Comparison of ENCODE assay signal across 31 cellular contexts in genomic region chr18:74226156-74226555, GRCh38.
"Had no signal": no experiment of that assay in that cellular context is flagged by ENCODE, and none has a peak within 500 bp of the region (broad histone marks: within the 10 kb centered on the region; RNA-seq: fewer than 3 reads in every experiment).

No MANE protein-coding gene starts in this region.

- DNase-seq: activated CD4-positive, alpha-beta memory T cell treated with anti-CD3 and anti-CD28 coated beads for 36 hours; activated CD4-positive, alpha-beta T cell treated with anti-CD3 and anti-CD28 coated beads, Interleukin-2, amount 10 ng/mL, durations not matched to agents 24 days and 14 days; activated CD8-positive, alpha-beta memory T cell treated with anti-CD3 and anti-CD28 coated beads, Interleukin-2, amount 50 U/mL, for 4 hours; activated gamma-delta T cell; activated naive CD4-positive, alpha-beta T cell treated with anti-CD3 and anti-CD28 coated beads, Interleukin-2, amount 10 ng/mL, durations not matched to agents 7 days and 5 days; activated T-cell treated with anti-CD3 and anti-CD28 coated beads, Interleukin-2, amount 50 U/mL, for 1 hour; amniotic stem cell; caudate nucleus; endodermal cell; foreskin fibroblast; head of caudate nucleus; hypothalamus; kidney glomerular epithelial cell; left ventricle myocardium inferior; mammary epithelial cell; naive thymus-derived CD8-positive, alpha-beta T cell; nucleus accumbens; right cardiac atrium; stimulated activated CD4-positive, alpha-beta T cell treated with anti-CD3 and anti-CD28 coated beads, Interleukin-12 subunit alpha, Interleukin-12 subunit beta, amount 100 ng/mL, for 4 hours; stimulated activated CD4-positive, alpha-beta T cell treated with anti-CD3 and anti-CD28 coated beads, Interleukin-4, amount 100 ng/mL, for 1 hour; stimulated activated naive CD8-positive, alpha-beta T cell treated with anti-CD3 and anti-CD28 coated beads, Interleukin-15, Interleukin-2, amounts not matched to agents 100 U/mL and 50 U/mL, for 24 hours; T1000; uterus; WERI-Rb-1 had no signal

- FAIRE-seq: astrocyte had no signal

- H2AFZ ChIP-seq: parathyroid adenoma had no signal

- H3K4me3 ChIP-seq: left ventricle myocardium inferior, thoracic aorta, uterus had no signal

- H3K36me3 Mint-ChIP-seq: activated CD4-positive, alpha-beta memory T cell treated with anti-CD3 and anti-CD28 coated beads for 36 hours; activated naive CD4-positive, alpha-beta T cell treated with anti-CD3 and anti-CD28 coated beads, Interleukin-2, amount 10 ng/mL, durations not matched to agents 7 days and 5 days; naive thymus-derived CD8-positive, alpha-beta T cell had no signal

- ATAC-seq: activated CD4-positive, CD25-positive, alpha-beta regulatory T cell treated with anti-CD3 and anti-CD28 coated beads, Interleukin-2, amount 50 U/mL, for 24 hours; esophagus mucosa; naive thymus-derived CD8-positive, alpha-beta T cell; right cardiac atrium; stimulated activated naive CD8-positive, alpha-beta T cell treated with anti-CD3 and anti-CD28 coated beads, Interleukin-15, Interleukin-2, amounts not matched to agents 100 U/mL and 50 U/mL, for 24 hours had no signal

- H3K27ac Mint-ChIP-seq: activated CD4-positive, alpha-beta memory T cell treated with anti-CD3 and anti-CD28 coated beads for 36 hours; activated CD4-positive, alpha-beta T cell treated with anti-CD3 and anti-CD28 coated beads, Interleukin-2, amount 10 ng/mL, durations not matched to agents 24 days and 14 days; activated naive CD4-positive, alpha-beta T cell treated with anti-CD3 and anti-CD28 coated beads, Interleukin-2, amount 10 ng/mL, durations not matched to agents 7 days and 5 days; endodermal cell; naive thymus-derived CD8-positive, alpha-beta T cell; T-helper 1 cell treated with Interleukin-12 subunit alpha and Interleukin-12 subunit beta and Interleukin-4 antibody, amounts not matched to agents 30 μg/mL and 1 μg/mL, for 36 hours had no signal

- H3K4me1 ChIP-seq: left ventricle myocardium inferior, parathyroid adenoma, uterus had no signal

- H3K4me1 Mint-ChIP-seq: activated CD4-positive, alpha-beta T cell treated with anti-CD3 and anti-CD28 coated beads, Interleukin-2, amount 10 ng/mL, durations not matched to agents 24 days and 14 days; activated naive CD4-positive, alpha-beta T cell treated with anti-CD3 and anti-CD28 coated beads, Interleukin-2, amount 10 ng/mL, durations not matched to agents 7 days and 5 days; naive thymus-derived CD8-positive, alpha-beta T cell; neural crest cell had no signal

- H3K36me3 ChIP-seq: left ventricle myocardium inferior, thoracic aorta, uterus, WERI-Rb-1 had no signal

- H3K4me3 Mint-ChIP-seq: activated CD4-positive, alpha-beta memory T cell treated with anti-CD3 and anti-CD28 coated beads for 36 hours; activated CD4-positive, alpha-beta T cell treated with anti-CD3 and anti-CD28 coated beads, Interleukin-2, amount 10 ng/mL, durations not matched to agents 24 days and 14 days; activated naive CD4-positive, alpha-beta T cell treated with anti-CD3 and anti-CD28 coated beads, Interleukin-2, amount 10 ng/mL, durations not matched to agents 7 days and 5 days; endodermal cell; naive thymus-derived CD8-positive, alpha-beta T cell; neural crest cell; T-helper 1 cell treated with Interleukin-12 subunit alpha and Interleukin-12 subunit beta and Interleukin-4 antibody, amounts not matched to agents 30 μg/mL and 1 μg/mL, for 36 hours had no signal

- H3K27ac ChIP-seq: left ventricle myocardium inferior, parathyroid adenoma, thoracic aorta, uterus, WERI-Rb-1 had no signal

- H3K27me3 ChIP-seq: uterus had no signal

- H3K79me2 ChIP-seq: parathyroid adenoma had no signal

- H3K9me3 Mint-ChIP-seq: activated CD4-positive, alpha-beta memory T cell treated with anti-CD3 and anti-CD28 coated beads for 36 hours; activated CD4-positive, alpha-beta T cell treated with anti-CD3 and anti-CD28 coated beads, Interleukin-2, amount 10 ng/mL, durations not matched to agents 24 days and 14 days; activated naive CD4-positive, alpha-beta T cell treated with anti-CD3 and anti-CD28 coated beads, Interleukin-2, amount 10 ng/mL, durations not matched to agents 7 days and 5 days; endodermal cell; naive thymus-derived CD8-positive, alpha-beta T cell; neural crest cell; T-helper 1 cell treated with Interleukin-12 subunit alpha and Interleukin-12 subunit beta and Interleukin-4 antibody, amounts not matched to agents 30 μg/mL and 1 μg/mL, for 36 hours had no signal

- H3K9me3 ChIP-seq: left ventricle myocardium inferior, thoracic aorta, uterus had no signal

- H3K9ac ChIP-seq: parathyroid adenoma had no signal

- H3K27me3 Mint-ChIP-seq: activated naive CD4-positive, alpha-beta T cell treated with anti-CD3 and anti-CD28 coated beads, Interleukin-2, amount 10 ng/mL, durations not matched to agents 7 days and 5 days had no signal
